In the genomic region with DNA sequence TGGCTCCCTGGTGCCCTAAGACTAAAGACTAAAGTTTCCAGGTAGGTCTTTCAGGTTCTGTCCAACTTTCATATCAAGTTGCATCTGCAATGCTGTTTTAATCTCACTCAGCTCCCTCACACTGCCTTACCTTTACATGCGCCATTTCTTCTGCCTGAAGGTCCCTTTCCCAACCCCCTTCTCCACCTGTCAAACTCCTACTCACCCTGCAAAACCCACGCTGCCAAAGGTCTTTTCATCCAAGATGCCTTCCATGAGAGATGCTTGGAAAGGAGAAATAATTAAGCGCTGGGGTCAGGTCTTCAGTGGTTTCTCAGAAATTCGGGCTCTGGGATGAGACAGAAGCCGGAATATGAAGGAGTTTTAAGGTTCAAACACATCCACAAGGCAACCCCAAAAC, we compare ENCODE assay signal across 9 cellular contexts.
"Had no signal": no experiment of that assay in that cellular context is flagged by ENCODE, and none has a peak within 500 bp of the region (broad histone marks: within the 10 kb centered on the region; RNA-seq: fewer than 3 reads in every experiment).

No MANE protein-coding gene starts in this region.

- H3K9ac ChIP-seq: GM23248 had no signal

- H3K9me3 ChIP-seq: HAP-1 had no signal

- ATAC-seq: GM23338, HCT116 had no signal

- H3K4me2 ChIP-seq: GM23338 had no signal

- H3K27ac ChIP-seq: GM23248 had no signal

- H2AFZ ChIP-seq: GM23248, GM23338 had no signal

- H3K4me1 Mint-ChIP-seq: GM23338, H9 had no signal

- H3K4me3 Mint-ChIP-seq: GM23338, H9, HFFc6 had no signal

- DNase-seq: GM23248, GOT3, H7, H9, HCEC 1CT, HFFc6 had no signal

- H3K36me3 ChIP-seq: HAP-1 had no signal

- H3K4me1 ChIP-seq: HAP-1 had no signal

- H3K27ac Mint-ChIP-seq: GM23338, HFFc6 had no signal

- H3K4me3 ChIP-seq: GM23248, GM23338, HAP-1 had no signal
